8 cellular contexts compared by ENCODE assay signal in the genomic region with DNA sequence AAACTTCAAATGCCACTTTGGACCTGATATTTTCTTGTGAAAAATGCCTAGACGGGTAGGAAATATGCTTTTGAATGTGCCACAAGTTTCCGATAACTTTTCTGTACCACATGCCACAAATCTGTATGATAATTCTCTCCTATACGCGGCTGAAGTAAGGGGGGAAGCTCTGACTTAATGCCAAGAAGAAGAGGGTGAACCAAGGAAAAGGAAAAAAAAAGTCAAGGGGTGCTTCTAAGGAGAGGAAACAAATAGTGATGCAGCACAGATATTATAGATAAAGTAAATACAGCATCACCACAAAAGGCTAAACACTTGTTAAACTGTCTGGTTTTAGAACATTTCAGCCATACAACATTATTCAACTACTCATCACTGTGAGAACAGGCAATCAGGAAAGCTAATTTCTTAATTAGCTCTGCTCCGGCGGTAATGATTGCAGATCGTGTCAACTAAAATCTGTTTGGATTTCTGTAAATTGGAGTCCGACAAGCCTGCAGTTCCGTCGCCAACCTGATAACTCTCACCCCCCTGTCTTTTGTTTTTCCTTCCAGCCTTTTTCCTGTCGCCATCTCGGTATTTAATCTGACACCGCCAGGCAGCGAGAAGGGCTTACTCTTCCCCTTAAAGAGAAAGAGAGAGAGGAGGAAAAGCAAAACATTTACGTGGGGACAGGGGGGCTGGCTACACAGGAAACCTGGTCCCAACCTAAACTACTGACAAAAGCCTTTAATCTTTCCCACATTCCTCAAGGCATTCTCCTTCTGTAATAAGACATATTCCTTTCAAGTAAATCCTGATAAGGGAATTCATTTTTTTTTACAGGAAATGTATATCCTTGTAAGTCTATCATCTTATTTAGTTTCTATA.
DNase-seq lines count a peak whose midpoint lies in the region; ATAC-seq, FAIRE-seq and TF ChIP-seq lines count a peak whose summit lies in the region.

No MANE protein-coding gene starts in this region.

- dilution Hi-C loops in endothelial cell of umbilical vein (cut with MboI; ENCODE audit: extremely low pct_ligation_motif_present, low sequenced_read_pairs) = no loop called here

- H3K79me1 ChIP-seq in neuronal stem cell (ENCODE audit: low read depth, low read length) = peaks cover 4% of the 10 kb centered on the region

- no CpG with 5 or more reads among the region's 15 CpGs for WGBS in neuronal stem cell (ENCODE audit: extremely low coverage in 2 of 2, insufficient read length in 2 of 2, insufficient replicate concordance in 1 of 2), 2 donors

- no peak overlapping the region for H2BK5ac ChIP-seq in neuronal stem cell (ENCODE audit: low read length)

- no peak overlapping the region for H2BK120ac ChIP-seq in neuronal stem cell (ENCODE audit: low read depth, low read length)

- H3K4me2 ChIP-seq in BLaER1 = peak overlapping the region; percentile 14; the same call in 1 of the 2 replicates
- peak overlapping the region; percentile 97 for H3K4me2 ChIP-seq in endothelial cell of umbilical vein (ENCODE audit: insufficient read depth, low read length)
- peak overlapping the region; percentile 28 for H3K4me2 ChIP-seq in neuronal stem cell (ENCODE audit: insufficient read depth, low read length, poor library complexity, severe bottlenecking)

- no peaks in the 10 kb centered on the region for H3K27me3 ChIP-seq in BLaER1
- H3K27me3 ChIP-seq in endothelial cell of umbilical vein (ENCODE audit: control insufficient read depth in 2 of 2, insufficient read depth in 2 of 2, low read length in 2 of 2) = no peaks in the 10 kb centered on the region
- H3K27me3 ChIP-seq in neuronal stem cell (ENCODE audit: control insufficient read depth in 3 of 3, insufficient read depth in 3 of 3, low read depth in 1 of 3, low read length in 3 of 3) = no peaks in the 10 kb centered on the region
- H3K27me3 ChIP-seq in MG63 = no peaks in the 10 kb centered on the region

- POLR2A ChIA-PET in endothelial cell of umbilical vein (lab: Charles Lee) = no interaction called here

- H4K8ac ChIP-seq in neuronal stem cell (ENCODE audit: low read depth, low read length) = no peak overlapping the region

- no peak overlapping the region for H3K4ac ChIP-seq in neuronal stem cell (ENCODE audit: low read length)

- H3K9me3 ChIP-seq in BLaER1 (no peaks in the 10 kb centered on the region), endothelial cell of umbilical vein (replicated peaks; ENCODE audit: control insufficient read depth, insufficient read depth, low read length) (no peaks in the 10 kb centered on the region), neuronal stem cell (replicated peaks in 1 of 2; ENCODE audit: control insufficient read depth in 2 of 2, insufficient read depth in 1 of 2, low read depth in 1 of 2, low read length in 2 of 2) (peaks cover 0 to 5% of the 10 kb centered on the region in 2 donors), MG63 (no peaks in the 10 kb centered on the region)

- H4K20me1 ChIP-seq in BLaER1 (peaks cover 100% of the 10 kb centered on the region), endothelial cell of umbilical vein (replicated peaks; ENCODE audit: control insufficient read depth, extremely low read depth, insufficient read depth, low read length) (no peaks in the 10 kb centered on the region)

- H3K4me1 ChIP-seq in BLaER1 (peaks cover 84% of the 10 kb centered on the region), endothelial cell of umbilical vein (ENCODE audit: control insufficient read depth, extremely low read depth, insufficient read depth, low read length) (peaks cover 52% of the 10 kb centered on the region), neuronal stem cell (ENCODE audit: control insufficient read depth in 2 of 2, insufficient read depth in 1 of 2, low read depth in 1 of 2, low read length in 2 of 2) (peaks cover 21 to 45% of the 10 kb centered on the region in 2 donors)

- no TSS peak for BruUV-seq in endothelial cell of umbilical vein (replicated peaks; lab: Mats Ljungman, UMichigan)

- H2AFZ ChIP-seq in endothelial cell of umbilical vein (ENCODE audit: low read depth, low read length) (peak overlapping the region; percentile 64), neuronal stem cell (ENCODE audit: low read length) (no peak overlapping the region)

- H2AK5ac ChIP-seq in neuronal stem cell (ENCODE audit: low read depth, low read length) = no peak overlapping the region

- FAIRE-seq in endothelial cell of umbilical vein (lab: Jason Lieb, UNC) = peak; percentile 46

- H2BK12ac ChIP-seq in neuronal stem cell (ENCODE audit: low read length) = no peak overlapping the region

- H3K23ac ChIP-seq in neuronal stem cell (ENCODE audit: low read depth, low read length, poor library complexity) = no peak overlapping the region

- no peak for ATAC-seq in HG02884 (IDR thresholded peaks at IDR 0.05; ENCODE audit: unreplicated experiment)

- peak; percentile 22 for DNase-seq in NCI-H69 (lab: John Stamatoyannopoulos, UW)
- peak; percentile 88 for DNase-seq in endothelial cell of umbilical vein (ENCODE audit: low read depth, low spot score)
- peak; percentile 58 for DNase-seq in neuronal stem cell (ENCODE audit: low spot score)
- no peak for DNase-seq in Ammon's horn (ENCODE audit: low spot score)
- DNase-seq in stimulated activated naive CD4-positive, alpha-beta T cell treated with Interleukin-2 at 50 U/mL for 16 hours (lab: John Stamatoyannopoulos, UW) = no peak
- no peak for DNase-seq in MG63

- H3K18ac ChIP-seq in neuronal stem cell (ENCODE audit: low read length) = no peak overlapping the region

- H3K9me1 ChIP-seq in endothelial cell of umbilical vein (replicated peaks; ENCODE audit: control insufficient read depth, extremely low read depth, insufficient read depth, low read length) = no peaks in the 10 kb centered on the region

- H2BK15ac ChIP-seq in neuronal stem cell (ENCODE audit: low read length) = no peak overlapping the region

- intact Hi-C loops in endothelial cell of umbilical vein (cut with micrococcal nuclease) = loop anchor here (1.0 to 10.0 kb wide), 7 partner anchors 65 to 552 kb away; a partner anchor contains a TSS

- CTCF ChIA-PET in endothelial cell of umbilical vein (lab: Charles Lee) = interaction anchor here (1.5 to 3.8 kb wide), 2 partner anchors 9 to 14 kb away, joined by 8 to 29 read pairs; no protein-coding TSS in a partner anchor

- TF ChIP-seq CTCF in endothelial cell of umbilical vein (IDR thresholded peaks at IDR 0.05; ENCODE audit: extremely low read depth in 1 of 2, insufficient read depth in 1 of 2, low read depth in 1 of 2, low read length in 2 of 2) = peak; percentile 23 to 46

- H3K4me3 ChIP-seq in BLaER1 (no peak overlapping the region), endothelial cell of umbilical vein (replicated peaks in 1 of 3; ENCODE audit: insufficient read depth in 1 of 3, low read depth in 1 of 3, low read length in 3 of 3) (peak overlapping the region; percentile 12 to 77 (median 21)), neuronal stem cell (ENCODE audit: low read length in 2 of 2) (no peak overlapping the region), MG63 (no peak overlapping the region)

- H3K14ac ChIP-seq in neuronal stem cell (ENCODE audit: low read length) = no peak overlapping the region

- H3K27ac ChIP-seq in BLaER1 (no peak overlapping the region), endothelial cell of umbilical vein (ENCODE audit: insufficient read depth, low read depth, low read length) (peak overlapping the region; percentile 92), neuronal stem cell (replicated peaks; ENCODE audit: low read length) (peak overlapping the region; percentile 53)

- H3K36me3 ChIP-seq in BLaER1 = peaks cover 92% of the 10 kb centered on the region
- no peaks in the 10 kb centered on the region for H3K36me3 ChIP-seq in endothelial cell of umbilical vein (ENCODE audit: control insufficient read depth in 2 of 2, extremely low read depth in 1 of 2, insufficient read depth in 2 of 2, low read length in 2 of 2)
- peaks cover 0 to 63% of the 10 kb centered on the region in 2 donors for H3K36me3 ChIP-seq in neuronal stem cell (replicated peaks in 1 of 2; ENCODE audit: control insufficient read depth in 2 of 2, insufficient read depth in 2 of 2, low read length in 2 of 2)
- peaks cover 6% of the 10 kb centered on the region for H3K36me3 ChIP-seq in MG63

- H4K91ac ChIP-seq in neuronal stem cell (ENCODE audit: low read depth, low read length, poor library complexity) = no peak overlapping the region

- H3K79me2 ChIP-seq in endothelial cell of umbilical vein (ENCODE audit: control insufficient read depth, insufficient read depth, low read length) = peaks cover 17% of the 10 kb centered on the region

- no peak overlapping the region for H3K9ac ChIP-seq in BLaER1
- peak overlapping the region; percentile 91 for H3K9ac ChIP-seq in endothelial cell of umbilical vein (replicated peaks; ENCODE audit: extremely low read depth, insufficient read depth, low read length)
- H3K9ac ChIP-seq in neuronal stem cell (ENCODE audit: low read depth, low read length, poor library complexity) = no peak overlapping the region

- TF ChIP-seq POLR2A in endothelial cell of umbilical vein (IDR thresholded peaks at IDR 0.05; ENCODE audit: low read depth, low read length) = no peak

TF ChIP-seq in endothelial cell of umbilical vein, 7 proteins besides CTCF, POLR2A, EP300 and RAD21:
- no peak for TF ChIP-seq JUN (IDR thresholded peaks at IDR 0.05; ENCODE audit: borderline replicate concordance, insufficient read depth, insufficient read length, low read depth)
- no peak for TF ChIP-seq EZH2 (IDR thresholded peaks at IDR 0.05; ENCODE audit: borderline replicate concordance, low read depth, low read length, severe bottlenecking)
- peak; percentile 52 for TF ChIP-seq GATA2 (IDR thresholded peaks at IDR 0.05; ENCODE audit: insufficient read depth, insufficient read length, low read depth, low read length)
- TF ChIP-seq MYC (IDR thresholded peaks at IDR 0.05; ENCODE audit: low read depth, low read length) = no peak
- TF ChIP-seq POLR2AphosphoS5 (IDR thresholded peaks at IDR 0.05; ENCODE audit: insufficient read depth, low read depth, low read length) = peak; percentile 13
- TF ChIP-seq FOS (IDR thresholded peaks at IDR 0.05; ENCODE audit: borderline replicate concordance, insufficient read depth, low read length) = peak; percentile 9
- TF ChIP-seq, protein P1, sequence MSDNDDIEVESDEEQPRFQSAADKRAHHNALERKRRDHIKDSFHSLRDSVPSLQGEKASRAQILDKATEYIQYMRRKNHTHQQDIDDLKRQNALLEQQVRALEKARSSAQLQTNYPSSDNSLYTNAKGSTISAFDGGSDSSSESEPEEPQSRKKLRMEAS (IDR thresholded peaks at IDR 0.05; ENCODE audit: insufficient read depth, insufficient read length) = no peak

Comparison
In these comparisons a context has a peak if more than half of its experiments do, and no peak if none do; other contexts are left out.
1. H3K4me2 ChIP-seq: peak in every context shown above with its lines; median percentile 97 in endothelial cell of umbilical vein; 28 in neuronal stem cell; 14 in BLaER1.
2. H3K4me3 ChIP-seq: peak in endothelial cell of umbilical vein (3 of 3); none in BLaER1 (single experiment), neuronal stem cell (0 of 2) and MG63 (single experiment).
3. DNase-seq: peak in NCI-H69 (single experiment), endothelial cell of umbilical vein (single experiment) and neuronal stem cell (single experiment); none in Ammon's horn (single experiment), stimulated activated naive CD4-positive, alpha-beta T cell treated with Interleukin-2 at 50 U/mL for 16 hours (single experiment) and MG63 (single experiment).